ENCODE assay signal across 26 cellular contexts in genomic region chr11:17004486-17005148, GRCh38. TPM values are rescaled to one million over a fixed set of nuclear protein-coding genes. Genes with fewer than 3 reads are reported as not detected.
DNase-seq lines count a peak whose midpoint lies in the region; ATAC-seq, FAIRE-seq and TF ChIP-seq lines count a peak whose summit lies in the region.
"Had no signal": no experiment of that assay in that cellular context is flagged by ENCODE, and none has a peak within 500 bp of the region (broad histone marks: within the 10 kb centered on the region; RNA-seq: fewer than 3 reads in every experiment).

No MANE protein-coding gene starts in this region.

- TF ChIP-seq POLR2A in A549 (IDR thresholded peaks at IDR 0.05; ENCODE audit: low read length) (no peak), HCT116 (IDR thresholded peaks at IDR 0.05; ENCODE audit: borderline replicate concordance, extremely low read depth, insufficient read depth, insufficient read length) (no peak), right lobe of liver (IDR thresholded peaks at IDR 0.05) (no peak)

- H4K20me1 ChIP-seq in HCT116 (ENCODE audit: insufficient read depth) (no peaks in the 10 kb centered on the region), Karpas-422 (ENCODE audit: insufficient read depth, low read depth, low read length) (no peaks in the 10 kb centered on the region)

- no peak for FAIRE-seq in A549 (lab: Jason Lieb, UNC)
- FAIRE-seq: D721Med, GM12878 had no signal

- H3K4me1 ChIP-seq in A549, result peaks cover 13% of the 10 kb centered on the region
- H3K4me1 ChIP-seq in HCT116 (ENCODE audit: control insufficient read depth in 1 of 2, insufficient read depth in 2 of 2, low read length in 2 of 2), result peaks cover 12 to 23% of the 10 kb centered on the region in 2 experiments
- peaks cover 0 to 20% (median 6%) of the 10 kb centered on the region in 4 donors for H3K4me1 ChIP-seq in right lobe of liver
- H3K4me1 ChIP-seq in Karpas-422 (ENCODE audit: low read length), result no peaks in the 10 kb centered on the region
- H3K4me1 ChIP-seq: HAP-1, SJSA1 had no signal

- POLR2A ChIA-PET in A549 (lab: Yijun Ruan, JAX), result no interaction called here
- POLR2A ChIA-PET in HCT116 (lab: Charles Lee), result no interaction called here

- RAD21 ChIA-PET in HCT116 (lab: Charles Lee; ENCODE audit: low non-redundant PET in 1 of 2, low total read pairs in 2 of 2, uncharacterized antibody in 2 of 2, unreplicated experiment in 2 of 2), result no interaction called here

- H3K9ac ChIP-seq in HCT116 (ENCODE audit: low read length) (no peak overlapping the region), Karpas-422 (ENCODE audit: low read length) (no peak overlapping the region)

- H3K4me3 ChIP-seq in A549, result no peak overlapping the region
- 0 out of 4 replicates have a peak overlapping the region, but pooled peaks of 1 of the 2 experiments have one; percentile 18 for H3K4me3 ChIP-seq in HCT116 (replicated peaks in 1 of 2; ENCODE audit: low read depth in 1 of 2, low read length in 2 of 2)
- no peak overlapping the region for H3K4me3 ChIP-seq in right lobe of liver
- no peak overlapping the region for H3K4me3 ChIP-seq in Karpas-422 (ENCODE audit: low read length)
- H3K4me3 ChIP-seq: GM12878, HAP-1, SJSA1 had no signal

- H3K27ac ChIP-seq in A549 (no peak overlapping the region), HCT116 (ENCODE audit: low read depth, low read length) (no peak overlapping the region), VCaP (peak overlapping the region; percentile 37; the same call in 1 of the 2 replicates), right lobe of liver (no peak overlapping the region), Karpas-422 (ENCODE audit: low read length) (no peak overlapping the region)
- H3K27ac ChIP-seq: SJSA1 had no signal

- H3K9me2 ChIP-seq in HCT116 (ENCODE audit: insufficient read depth) (no peaks in the 10 kb centered on the region), Karpas-422 (replicated peaks; ENCODE audit: insufficient read depth, low read length) (no peaks in the 10 kb centered on the region)

- H3K9me3 ChIP-seq in A549 (no peaks in the 10 kb centered on the region; the same call in 2 of the 3 replicates), HCT116 (ENCODE audit: control insufficient read depth in 1 of 2, insufficient read depth in 1 of 2, low read depth in 1 of 2, low read length in 2 of 2) (no peaks in the 10 kb centered on the region), right lobe of liver (no peaks in the 10 kb centered on the region), Karpas-422 (ENCODE audit: low read length) (no peaks in the 10 kb centered on the region)
- H3K9me3 ChIP-seq: HAP-1 had no signal

- 46% methylated on average over 7 of the region's 7 CpGs for WGBS in A549 (ENCODE audit: missing lambda C conversion rate)
- WGBS in right lobe of liver (ENCODE audit: insufficient coverage, low coverage, low lambda C conversion rate, missing lambda C conversion rate), result 62% methylated on average over 6 of the region's 7 CpGs

- DNase-seq in A549 (ENCODE audit: low read depth in 1 of 2, low spot score in 1 of 2), result no peak
- DNase-seq in HCT116 (ENCODE audit: low read depth, low spot score), result no peak
- no peak for DNase-seq in right lobe of liver
- DNase-seq in Karpas-422, result no peak
- no peak for DNase-seq in effector CD4-positive, alpha-beta T cell
- DNase-seq: 8988T; CD4-positive, CD25-positive, alpha-beta regulatory T cell; EL; GDM1; GOT3; MV-4-11; NCI-H1105; NCI-H146; NCI-H1930; NCI-H2107; NCI-H446; NCI-H524 treated with DMSO at 0.1 percent for 48 hours; NCI-H774; Right ventricle myocardium superior had no signal

- no TSS peak for BruUV-seq in HCT116 (replicated peaks; lab: Mats Ljungman, UMichigan)

- TF ChIP-seq CTCF in A549 (IDR thresholded peaks at IDR 0.05) (no peak), HCT116 (IDR thresholded peaks at IDR 0.05 in 2 of 3, conservative IDR thresholded peaks at IDR 0.05 in 1 of 3; ENCODE audit: borderline replicate concordance in 1 of 3, insufficient read depth in 1 of 3, low read depth in 2 of 3, low read length in 2 of 3) (no peak), VCaP (conservative IDR thresholded peaks at IDR 0.05) (no peak), right lobe of liver (IDR thresholded peaks at IDR 0.05) (no peak)

- ATAC-seq in A549 (no peak), HCT116 (no peak; the same call in 1 of the 2 replicates), right lobe of liver (peak; percentile 46 to 73 (median 55)), GM18519 (IDR thresholded peaks at IDR 0.05; ENCODE audit: low FRiP score, unreplicated experiment) (no peak)
- ATAC-seq: GM12878 had no signal

- H3K79me2 ChIP-seq in HCT116 (ENCODE audit: insufficient read depth, low read length) (no peaks in the 10 kb centered on the region), Karpas-422 (ENCODE audit: low read length) (no peaks in the 10 kb centered on the region)

- TF ChIP-seq EP300 in A549 (IDR thresholded peaks at IDR 0.05), result no peak

- TF ChIP-seq RAD21 in A549 (conservative IDR thresholded peaks at IDR 0.05 in 1 of 2, IDR thresholded peaks at IDR 0.05 in 1 of 2), result no peak
- TF ChIP-seq RAD21 in HCT116 (IDR thresholded peaks at IDR 0.05; ENCODE audit: low read depth), result no peak

- intact Hi-C loops in HCT116 (cut with micrococcal nuclease) (no loop called here), right lobe of liver (cut with DNase I) (no loop called here)

- no peak overlapping the region for H2AFZ ChIP-seq in HCT116 (ENCODE audit: low read depth, low read length, poor library complexity, severe bottlenecking)
- H2AFZ ChIP-seq in Karpas-422 (ENCODE audit: low read length), result no peak overlapping the region

- H3K27me3 ChIP-seq in HCT116 (ENCODE audit: insufficient read depth, low read length) (no peaks in the 10 kb centered on the region), right lobe of liver (no peaks in the 10 kb centered on the region), Karpas-422 (ENCODE audit: low read length) (no peaks in the 10 kb centered on the region)

- H3K4me2 ChIP-seq in A549 (peak overlapping the region; percentile 41; the same call in 2 of the 3 replicates), HCT116 (ENCODE audit: low read length) (peak overlapping the region; percentile 44), Karpas-422 (ENCODE audit: low read depth, low read length, poor library complexity, severe bottlenecking) (no peak overlapping the region)

- CTCF ChIA-PET in A549 (lab: Yijun Ruan, JAX), result interaction anchor here (0.7 to 1.9 kb wide), 3 partner anchors 14 to 58 kb away, joined by 3 to 5 read pairs (median 3); no protein-coding TSS in a partner anchor
- CTCF ChIA-PET in HCT116 (lab: Charles Lee), result no interaction called here

- H3K36me3 ChIP-seq in HCT116 (ENCODE audit: control insufficient read depth in 1 of 2, insufficient read depth in 2 of 2, low read length in 2 of 2), result no peaks in the 10 kb centered on the region
- no peaks in the 10 kb centered on the region for H3K36me3 ChIP-seq in right lobe of liver
- H3K36me3 ChIP-seq in Karpas-422 (ENCODE audit: insufficient read depth, low read length), result no peaks in the 10 kb centered on the region
- H3K36me3 ChIP-seq: HAP-1, SJSA1 had no signal

TF ChIP-seq in A549, 52 proteins besides CTCF, POLR2A, EP300 and RAD21 (continues in another document):
- no peak for TF ChIP-seq TFCP2L1 (CRISPR knock-in tag; IDR thresholded peaks at IDR 0.05)
- no peak for TF ChIP-seq ZFP36 (IDR thresholded peaks at IDR 0.05; ENCODE audit: borderline replicate concordance, partially characterized antibody)
- no peak for TF ChIP-seq HOXA7 (CRISPR knock-in tag; IDR thresholded peaks at IDR 0.05)
- TF ChIP-seq MAZ (IDR thresholded peaks at IDR 0.05; ENCODE audit: borderline replicate concordance, low read depth, low read length), result no peak
- no peak for TF ChIP-seq HMGXB4 (CRISPR knock-in tag; IDR thresholded peaks at IDR 0.05; ENCODE audit: borderline replicate concordance)

TF ChIP-seq in HCT116, 20 proteins besides CTCF, POLR2A, EP300 and RAD21:
- no peak for TF ChIP-seq ZNF274 (IDR thresholded peaks at IDR 0.05; ENCODE audit: low read depth, low read length)
- no peak for TF ChIP-seq CEBPB (IDR thresholded peaks at IDR 0.05; ENCODE audit: low read depth)
- no peak for TF ChIP-seq ELF1 (IDR thresholded peaks at IDR 0.05; ENCODE audit: borderline replicate concordance, low read depth)
- no peak for TF ChIP-seq EZH2 (IDR thresholded peaks at IDR 0.05)
- no peak for TF ChIP-seq ATF3 (IDR thresholded peaks at IDR 0.05)
- TF ChIP-seq FOSL1 (IDR thresholded peaks at IDR 0.05; ENCODE audit: low read depth), result peak; percentile 36
- no peak for TF ChIP-seq SIN3A (IDR thresholded peaks at IDR 0.05; ENCODE audit: low read depth)
- TF ChIP-seq EZH2phosphoT487 (IDR thresholded peaks at IDR 0.05; ENCODE audit: borderline replicate concordance), result no peak

RNA-seq across cellular contexts. Expression of gene PLEKHA7, which starts 9.6 kb away (rescaled TPM):
- 8.7 and 15.3 TPM in 2 replicates for polyA plus RNA-seq in A549 (2011; rRNA removed)
- polyA plus RNA-seq in A549 (2012; cell fraction: cytosol; rRNA removed), result 9.6 and 12.8 TPM in 2 replicates
- polyA plus RNA-seq in A549 (2012; cell fraction: nucleus; rRNA removed), result 38.1 and 47.3 TPM in 2 replicates
- polyA plus RNA-seq in A549 (2017; fragmentation: RNase III; extraction: RNeasy Plus Mini Kit Qiagen cat#74134 plus additional on column Dnase treatment), result 12.8 to 13.9 TPM (median 13.8 TPM) in 3 replicates
- polyA minus RNA-seq in A549 (2011; rRNA and poly(A)+ RNA removed), result 10.0 and 12.1 TPM in 2 replicates
- total RNA-seq in HCT116 (2021; ENCODE audit: unreplicated experiment), result 7.2 TPM
- polyA plus RNA-seq in HCT116 (2012), result 4.5 and 6.0 TPM in 2 replicates
- 10 to 100 TPM; 12.7 to 26.7 (median 21.5) TPM for total RNA-seq in right lobe of liver
- total RNA-seq in Karpas-422 (2014; rRNA removed; shearing (Covaris generic); ENCODE audit: low replicate concordance), result 4.4 and 8.8 TPM in 2 replicates
- total RNA-seq: RPMI7951, SJSA1 had no signal

Comparison
In these comparisons a context has a peak if more than half of its experiments do, and no peak if none do; other contexts are left out.
1. ATAC-seq: peak in right lobe of liver (4 of 4); none in A549 (0 of 2), HCT116 (single experiment) and GM18519 (single experiment).